ENCODE assay signal across 13 cellular contexts in genomic region chr4:105179539-105180401, GRCh38. TPM values are rescaled to one million over a fixed set of nuclear protein-coding genes. Genes with fewer than 3 reads are reported as not detected.
DNase-seq lines count a peak whose midpoint lies in the region; ATAC-seq and TF ChIP-seq lines count a peak whose summit lies in the region.
"Had no signal": no experiment of that assay in that cellular context is flagged by ENCODE, and none has a peak within 500 bp of the region (broad histone marks: within the 10 kb centered on the region; RNA-seq: fewer than 3 reads in every experiment).

No MANE protein-coding gene starts in this region.

- H3K36me3 ChIP-seq in osteoblast (ENCODE audit: insufficient read depth, low read length), result no peaks in the 10 kb centered on the region
- H3K36me3 ChIP-seq: thyroid gland had no signal

- H3K4me1 ChIP-seq in osteoblast (ENCODE audit: insufficient read depth, low read length), result peaks cover 2% of the 10 kb centered on the region

- peak; percentile 27 for DNase-seq in fibroblast of mammary gland (ENCODE audit: low read depth)
- DNase-seq in osteoblast (ENCODE audit: insufficient read length, low spot score, missing footprints), result peak; percentile 31
- DNase-seq in HCEC 1CT, result no peak
- DNase-seq in substantia nigra (lab: John Stamatoyannopoulos, UW), result no peak
- no peak for DNase-seq in NCI-H1417 treated with DMSO at 0.1 percent for 48 hours (lab: John Stamatoyannopoulos, UW)
- DNase-seq: activated naive CD4-positive, alpha-beta T cell treated with Interleukin-2 at 50 U/mL for 16 hours; Karpas-422; NCI-H1694; NCI-H524 treated with DMSO at 0.1 percent for 48 hours; PC-9; thyroid gland had no signal

- H3K9me3 ChIP-seq in osteoblast (ENCODE audit: low read depth, low read length), result no peaks in the 10 kb centered on the region
- H3K9me3 ChIP-seq: thyroid gland had no signal

- TF ChIP-seq CTCF in fibroblast of mammary gland (conservative IDR thresholded peaks at IDR 0.05; ENCODE audit: control insufficient read depth, insufficient read depth, low read depth, low read length), result no peak
- TF ChIP-seq CTCF in osteoblast (IDR thresholded peaks at IDR 0.05; ENCODE audit: extremely low read depth, low read depth, low read length), result no peak

- no peaks in the 10 kb centered on the region for H3K27me3 ChIP-seq in osteoblast (ENCODE audit: insufficient read depth, low read length)
- H3K27me3 ChIP-seq: thyroid gland had no signal

- H3K4me3 ChIP-seq in fibroblast of mammary gland (ENCODE audit: control insufficient read depth, low read depth, low read length), result no peak overlapping the region
- no peak overlapping the region for H3K4me3 ChIP-seq in osteoblast (ENCODE audit: insufficient read depth, low read length)
- H3K4me3 ChIP-seq: PC-9, thyroid gland had no signal

- H4K20me1 ChIP-seq in osteoblast (ENCODE audit: insufficient read depth, low read length), result peaks cover 7% of the 10 kb centered on the region

- no peak overlapping the region for H3K27ac ChIP-seq in osteoblast (ENCODE audit: low read depth, low read length)
- no peak overlapping the region for H3K27ac ChIP-seq in substantia nigra (ENCODE audit: low read depth, low read length, poor library complexity, severe bottlenecking)
- H3K27ac ChIP-seq: PC-9, thyroid gland had no signal

- H2AFZ ChIP-seq in osteoblast (ENCODE audit: low read length), result no peak overlapping the region
- H2AFZ ChIP-seq: PC-9 had no signal

- ATAC-seq in GM18511 (IDR thresholded peaks at IDR 0.05; ENCODE audit: unreplicated experiment), result peak; percentile 67
- peak; percentile 65 for ATAC-seq in HG03196 (IDR thresholded peaks at IDR 0.05; ENCODE audit: unreplicated experiment)

- H3K79me2 ChIP-seq in osteoblast (ENCODE audit: insufficient read depth, low read length), result peaks cover 6% of the 10 kb centered on the region

- H3K4me2 ChIP-seq in osteoblast (ENCODE audit: insufficient read depth, low read length), result no peak overlapping the region
- H3K4me2 ChIP-seq: PC-9 had no signal

RNA-seq across cellular contexts. Expression of gene TET2, which starts 33.1 kb away (rescaled TPM):
- 15.0 and 15.9 TPM in 2 replicates for total RNA-seq in osteoblast

Comparison
In these comparisons a context has a peak if more than half of its experiments do, and no peak if none do; other contexts are left out.
1. DNase-seq: peak in fibroblast of mammary gland (single experiment) and osteoblast (single experiment); none in HCEC 1CT (single experiment), substantia nigra (0 of 49) and NCI-H1417 treated with DMSO at 0.1 percent for 48 hours (single experiment).